Comparison of ENCODE assay signal across 10 cellular contexts in the genomic region with DNA sequence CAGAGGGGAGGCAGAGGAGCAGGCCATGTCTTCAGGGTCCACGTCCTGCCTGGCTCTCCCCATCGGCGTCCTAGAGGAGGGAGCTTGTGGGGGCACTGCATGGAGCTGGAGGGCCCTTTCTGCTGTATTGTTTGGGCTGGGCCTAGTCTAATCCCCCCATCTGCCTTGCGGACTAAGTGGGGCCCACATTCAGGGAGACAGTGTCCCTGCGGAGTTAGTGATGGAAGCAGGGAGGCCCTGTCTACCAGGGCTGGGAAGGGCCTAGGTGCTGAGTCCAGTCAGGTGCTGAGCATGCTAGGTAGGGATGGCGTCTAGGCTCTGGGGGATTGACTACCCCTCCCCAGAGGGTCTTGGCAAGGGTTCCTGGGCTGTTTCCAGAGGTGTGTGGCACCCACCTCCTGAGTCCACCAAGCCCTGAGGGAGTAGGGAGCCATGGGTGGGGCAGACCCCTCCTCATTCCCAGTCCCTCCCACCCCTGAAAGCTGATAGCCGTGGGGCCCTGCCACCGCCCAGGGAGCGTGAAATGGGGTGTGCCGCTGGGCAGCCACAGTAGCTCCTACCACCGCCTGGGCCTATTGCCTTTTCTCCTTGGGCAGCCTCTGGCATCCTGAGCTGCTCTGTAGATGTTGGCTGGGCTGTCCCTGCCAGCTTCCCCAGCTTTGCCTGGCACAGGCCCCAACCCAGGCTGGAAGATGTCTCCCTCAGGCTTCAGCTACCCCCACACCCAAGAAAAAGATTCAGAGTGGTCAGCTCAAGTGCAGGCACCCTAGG. TPM values are rescaled to one million over a fixed set of nuclear protein-coding genes. Genes with fewer than 3 reads are reported as not detected.
A peak's percentile ranks its signal among the peaks of the same experiment; 100 is the strongest.
DNase-seq lines count a peak whose midpoint lies in the region; ATAC-seq and TF ChIP-seq lines count a peak whose summit lies in the region.
"Had no signal": no experiment of that assay in that cellular context is flagged by ENCODE, and none has a peak within 500 bp of the region (broad histone marks: within the 10 kb centered on the region; RNA-seq: fewer than 3 reads in every experiment).

No MANE protein-coding gene starts in this region.

- peaks cover 37% of the 10 kb centered on the region for H3K4me1 Mint-ChIP-seq in activated CD4-positive, alpha-beta T cell treated with anti-CD3 and anti-CD28 coated beads, Interleukin-2, amount 10 ng/mL, durations not matched to agents 24 days and 14 days
- H3K4me1 Mint-ChIP-seq in activated naive CD8-positive, alpha-beta T cell treated with anti-CD3 and anti-CD28 coated beads for 36 hours: peaks cover 31% of the 10 kb centered on the region

- no peak overlapping the region for H3K4me3 ChIP-seq in right lobe of liver
- H3K4me3 ChIP-seq in testis: no peak overlapping the region

- no peak overlapping the region for H3K4me3 Mint-ChIP-seq in activated CD4-positive, alpha-beta T cell treated with anti-CD3 and anti-CD28 coated beads, Interleukin-2, amount 10 ng/mL, durations not matched to agents 24 days and 14 days
- H3K4me3 Mint-ChIP-seq in activated naive CD8-positive, alpha-beta T cell treated with anti-CD3 and anti-CD28 coated beads for 36 hours: no peak overlapping the region

- WGBS in right lobe of liver (ENCODE audit: insufficient coverage, low coverage, low lambda C conversion rate, missing lambda C conversion rate): no CpG with 5 or more reads among the region's 11 CpGs
- 76 to 78% methylated on average over 6 to 11 of the region's 11 CpGs for WGBS in testis, 2 donors

- DNase-seq in activated CD4-positive, alpha-beta T cell treated with anti-CD3 and anti-CD28 coated beads, Interleukin-2, amount 10 ng/mL, durations not matched to agents 24 days and 14 days: no peak
- no peak for DNase-seq in activated CD4-positive, alpha-beta T cell treated with anti-CD3 and anti-CD28 coated beads, Interleukin-2, amount 50 U/mL, for 48 hours
- no peak for DNase-seq in activated naive CD8-positive, alpha-beta T cell treated with anti-CD3 and anti-CD28 coated beads for 36 hours
- DNase-seq in right lobe of liver (no peak), testis (no peak), SKM-1 treated with dmso at 0.1 percent for 144 hours (lab: John Stamatoyannopoulos, UW; ENCODE audit: unreplicated experiment) (no peak)
- DNase-seq: activated CD4-positive, alpha-beta T cell treated with anti-CD3 and anti-CD28 coated beads, Interleukin-2, amount 50 U/mL, for 1 hour; NCI-H1092 had no signal

- H3K36me3 Mint-ChIP-seq in activated CD4-positive, alpha-beta T cell treated with anti-CD3 and anti-CD28 coated beads, Interleukin-2, amount 10 ng/mL, durations not matched to agents 24 days and 14 days (ENCODE audit: low read depth): peaks cover 2% of the 10 kb centered on the region
- H3K36me3 Mint-ChIP-seq in activated naive CD8-positive, alpha-beta T cell treated with anti-CD3 and anti-CD28 coated beads for 36 hours: no peaks in the 10 kb centered on the region

- intact Hi-C loops in activated CD4-positive, alpha-beta T cell treated with anti-CD3 and anti-CD28 coated beads, Interleukin-2, amount 10 ng/mL, durations not matched to agents 24 days and 14 days (cut with micrococcal nuclease): loop anchor here (10.0 kb wide), 1 partner anchor 230 kb away; a partner anchor contains a TSS
- intact Hi-C loops in right lobe of liver (cut with DNase I): no loop called here
- intact Hi-C loops in testis (cut with DNase I; ENCODE audit: low total_unique reads): no loop called here

- H3K9me3 ChIP-seq in right lobe of liver (no peaks in the 10 kb centered on the region), testis (no peaks in the 10 kb centered on the region)

- H3K9me3 Mint-ChIP-seq in activated CD4-positive, alpha-beta T cell treated with anti-CD3 and anti-CD28 coated beads, Interleukin-2, amount 10 ng/mL, durations not matched to agents 24 days and 14 days: no peaks in the 10 kb centered on the region
- H3K9me3 Mint-ChIP-seq in activated naive CD8-positive, alpha-beta T cell treated with anti-CD3 and anti-CD28 coated beads for 36 hours: no peaks in the 10 kb centered on the region

- ATAC-seq in right lobe of liver (no peak), GM21390 (IDR thresholded peaks at IDR 0.05; ENCODE audit: unreplicated experiment) (no peak), HG02759 (IDR thresholded peaks at IDR 0.05; ENCODE audit: unreplicated experiment) (no peak)

- TF ChIP-seq POLR2A in right lobe of liver (IDR thresholded peaks at IDR 0.05) (no peak), testis (IDR thresholded peaks at IDR 0.05) (no peak)

- H3K4me1 ChIP-seq in right lobe of liver (peaks cover 2 to 40% (median 21%) of the 10 kb centered on the region in 4 donors), testis (peaks cover 43% of the 10 kb centered on the region)

- no peaks in the 10 kb centered on the region for H3K36me3 ChIP-seq in right lobe of liver
- H3K36me3 ChIP-seq in testis (ENCODE audit: low read depth, missing control alignments): no peaks in the 10 kb centered on the region

- H3K27ac Mint-ChIP-seq in activated CD4-positive, alpha-beta T cell treated with anti-CD3 and anti-CD28 coated beads, Interleukin-2, amount 10 ng/mL, durations not matched to agents 24 days and 14 days: peak overlapping the region; percentile 98
- peak overlapping the region; percentile 61 for H3K27ac Mint-ChIP-seq in activated naive CD8-positive, alpha-beta T cell treated with anti-CD3 and anti-CD28 coated beads for 36 hours

- H3K27ac ChIP-seq in right lobe of liver (peak overlapping the region; percentile 97 to 99 (median 98)), testis (peak overlapping the region; percentile 56 to 97)

- TF ChIP-seq CTCF in right lobe of liver (IDR thresholded peaks at IDR 0.05) (no peak), testis (IDR thresholded peaks at IDR 0.05) (no peak)

- H3K27me3 ChIP-seq in right lobe of liver (no peaks in the 10 kb centered on the region), testis (no peaks in the 10 kb centered on the region)

- peaks cover 13% of the 10 kb centered on the region for H3K27me3 Mint-ChIP-seq in activated CD4-positive, alpha-beta T cell treated with anti-CD3 and anti-CD28 coated beads, Interleukin-2, amount 10 ng/mL, durations not matched to agents 24 days and 14 days
- no peaks in the 10 kb centered on the region for H3K27me3 Mint-ChIP-seq in activated naive CD8-positive, alpha-beta T cell treated with anti-CD3 and anti-CD28 coated beads for 36 hours

RNA-seq across cellular contexts. Expression of a gene that starts 1.9 kb away (rescaled TPM):
- 36.0 and 36.4 TPM in 2 replicates for total RNA-seq in activated CD4-positive, alpha-beta T cell treated with anti-CD3 and anti-CD28 coated beads, Interleukin-2, amount 10 ng/mL, durations not matched to agents 24 days and 14 days
- 10 to 100 TPM; 28.5 to 28.6 TPM for total RNA-seq in activated naive CD8-positive, alpha-beta T cell treated with anti-CD3 and anti-CD28 coated beads for 36 hours
- total RNA-seq in right lobe of liver (100 to 1,000 TPM in 2 of 6 experiments, 10 to 100 TPM in 4; 70.5 to 216 (median 97.9) TPM), testis (10 to 100 TPM; 53.8 to 59.1 TPM)
- polyA plus RNA-seq in testis (ENCODE audit: insufficient read depth, low read depth, low replicate concordance): 54.6 TPM

RNA-seq across cellular contexts. Expression of a gene that starts 18.2 kb away (rescaled TPM):
- 0.63 and 0.66 TPM in 2 replicates for total RNA-seq in activated CD4-positive, alpha-beta T cell treated with anti-CD3 and anti-CD28 coated beads, Interleukin-2, amount 10 ng/mL, durations not matched to agents 24 days and 14 days
- total RNA-seq in activated naive CD8-positive, alpha-beta T cell treated with anti-CD3 and anti-CD28 coated beads for 36 hours: under 1 TPM; 0.31 to 0.56 TPM
- total RNA-seq in right lobe of liver (1 to 10 TPM in 3 of 6 experiments, under 1 TPM in 3; 0.44 to 3.8 (median 1.3) TPM), testis (1 to 10 TPM; 3.7 to 6.8 TPM)
- 2.7 TPM for polyA plus RNA-seq in testis (ENCODE audit: insufficient read depth, low read depth, low replicate concordance)

RNA-seq across cellular contexts. Expression of a gene that starts 36.6 kb away (rescaled TPM):
- 31.6 and 34.3 TPM in 2 replicates for total RNA-seq in activated CD4-positive, alpha-beta T cell treated with anti-CD3 and anti-CD28 coated beads, Interleukin-2, amount 10 ng/mL, durations not matched to agents 24 days and 14 days
- 10 to 100 TPM; 31.2 to 33.7 TPM for total RNA-seq in activated naive CD8-positive, alpha-beta T cell treated with anti-CD3 and anti-CD28 coated beads for 36 hours
- 10 to 100 TPM in 2 of 6 experiments, 1 to 10 TPM in 4; 5.3 to 13.2 (median 6.2) TPM for total RNA-seq in right lobe of liver
- 10 to 100 TPM; 35.8 to 46.2 TPM for total RNA-seq in testis
- polyA plus RNA-seq in testis (ENCODE audit: insufficient read depth, low read depth, low replicate concordance): 25.7 TPM

RNA-seq across cellular contexts. Expression of a gene that starts 46.5 kb away (rescaled TPM):
- 251 and 252 TPM in 2 replicates for total RNA-seq in activated CD4-positive, alpha-beta T cell treated with anti-CD3 and anti-CD28 coated beads, Interleukin-2, amount 10 ng/mL, durations not matched to agents 24 days and 14 days
- 100 to 1,000 TPM; 262 to 269 TPM for total RNA-seq in activated naive CD8-positive, alpha-beta T cell treated with anti-CD3 and anti-CD28 coated beads for 36 hours
- total RNA-seq in right lobe of liver: 100 to 1,000 TPM in 2 of 6 experiments, 10 to 100 TPM in 4; 64.2 to 102 (median 71.1) TPM
- total RNA-seq in testis: 100 to 1,000 TPM; 100 to 129 TPM
- polyA plus RNA-seq in testis (ENCODE audit: insufficient read depth, low read depth, low replicate concordance): 79.7 TPM

RNA-seq across cellular contexts. Expression of a gene that starts 48.7 kb away (rescaled TPM):
- 115 and 119 TPM in 2 replicates for total RNA-seq in activated CD4-positive, alpha-beta T cell treated with anti-CD3 and anti-CD28 coated beads, Interleukin-2, amount 10 ng/mL, durations not matched to agents 24 days and 14 days
- 100 to 1,000 TPM; 117 to 121 TPM for total RNA-seq in activated naive CD8-positive, alpha-beta T cell treated with anti-CD3 and anti-CD28 coated beads for 36 hours
- total RNA-seq in right lobe of liver (1 to 10 TPM in 5 of 6 experiments, under 1 TPM in 1; 0.73 to 2.7 (median 1.9) TPM), testis (1 to 10 TPM; 1.8 to 3.8 TPM)
- polyA plus RNA-seq in testis (ENCODE audit: insufficient read depth, low read depth, low replicate concordance): 3.3 TPM
